Comparison of ENCODE assay signal across 9 cellular contexts in genomic region chr10:114623661-114624294, GRCh38. TPM values are rescaled to one million over a fixed set of nuclear protein-coding genes. Genes with fewer than 3 reads are reported as not detected.
DNase-seq lines count a peak whose midpoint lies in the region; ATAC-seq and TF ChIP-seq lines count a peak whose summit lies in the region.
"Had no signal": no experiment of that assay in that cellular context is flagged by ENCODE, and none has a peak within 500 bp of the region (broad histone marks: within the 10 kb centered on the region; RNA-seq: fewer than 3 reads in every experiment).

No MANE protein-coding gene starts in this region.

- ATAC-seq in WTC11: peak; percentile 85
- ATAC-seq in CD8-positive, alpha-beta T cell: no peak
- ATAC-seq: naive thymus-derived CD8-positive, alpha-beta T cell had no signal

- H3K4me3 Mint-ChIP-seq in WTC11: no peak overlapping the region
- H3K4me3 Mint-ChIP-seq in CD8-positive, alpha-beta T cell: no peak overlapping the region
- H3K4me3 Mint-ChIP-seq: naive thymus-derived CD8-positive, alpha-beta T cell had no signal

- POLR2A ChIA-PET in WTC11 (lab: Charles Lee): interaction anchor here (0.7 kb wide), 1 partner anchor 108 kb away, joined by 3 read pairs; no protein-coding TSS in a partner anchor
- POLR2A ChIA-PET in CD8-positive, alpha-beta T cell (lab: Charles Lee): no interaction called here

- H3K4me1 ChIP-seq in iPS-20b (ENCODE audit: insufficient read depth, low read length): peaks cover 27% of the 10 kb centered on the region
- peaks cover 0 to 11% of the 10 kb centered on the region in 2 donors for H3K4me1 ChIP-seq in uterus
- no peaks in the 10 kb centered on the region for H3K4me1 ChIP-seq in CD8-positive, alpha-beta T cell (ENCODE audit: insufficient read depth, low read length)

- H3K4me3 ChIP-seq in iPS-20b (ENCODE audit: low read length) (peak overlapping the region; percentile 12; the same call in 1 of the 2 replicates), uterus (no peak overlapping the region)
- no peak overlapping the region for H3K4me3 ChIP-seq in CD8-positive, alpha-beta T cell (ENCODE audit: low read depth, low read length)

- intact Hi-C loops in uterus (cut with DNase I; ENCODE audit: low total_unique reads): no loop called here
- intact Hi-C loops in CD8-positive, alpha-beta T cell (cut with DNase I, micrococcal nuclease): no loop called here

- H3K36me3 ChIP-seq in iPS-20b (ENCODE audit: insufficient read depth, low read depth, low read length) (no peaks in the 10 kb centered on the region), uterus (no peaks in the 10 kb centered on the region)
- H3K36me3 ChIP-seq in CD8-positive, alpha-beta T cell (ENCODE audit: insufficient read depth, low read length): no peaks in the 10 kb centered on the region

- peaks cover 30% of the 10 kb centered on the region for H3K9me3 Mint-ChIP-seq in WTC11
- peaks cover 11% of the 10 kb centered on the region for H3K9me3 Mint-ChIP-seq in CD8-positive, alpha-beta T cell

- H3K27me3 ChIP-seq in iPS-20b (ENCODE audit: insufficient read depth, low read length) (no peaks in the 10 kb centered on the region), uterus (no peaks in the 10 kb centered on the region)
- H3K27me3 ChIP-seq in CD8-positive, alpha-beta T cell (ENCODE audit: insufficient read depth, low read length): no peaks in the 10 kb centered on the region

- H3K27ac Mint-ChIP-seq in WTC11: peak overlapping the region; percentile 86
- H3K27ac Mint-ChIP-seq in CD8-positive, alpha-beta T cell: no peak overlapping the region
- H3K27ac Mint-ChIP-seq: naive thymus-derived CD8-positive, alpha-beta T cell had no signal

- no peak for TF ChIP-seq CTCF in WTC11 (IDR thresholded peaks at IDR 0.05)
- TF ChIP-seq CTCF in uterus (IDR thresholded peaks at IDR 0.05): no peak
- TF ChIP-seq CTCF in CD8-positive, alpha-beta T cell (IDR thresholded peaks at IDR 0.05): no peak

- peaks cover 25% of the 10 kb centered on the region for H3K4me1 Mint-ChIP-seq in WTC11
- H3K4me1 Mint-ChIP-seq in CD8-positive, alpha-beta T cell (ENCODE audit: low read depth): no peaks in the 10 kb centered on the region
- H3K4me1 Mint-ChIP-seq: naive thymus-derived CD8-positive, alpha-beta T cell had no signal

- no peaks in the 10 kb centered on the region; the same call in 1 of the 2 replicates for H3K27me3 Mint-ChIP-seq in WTC11 (ENCODE audit: low read depth)
- H3K27me3 Mint-ChIP-seq in CD8-positive, alpha-beta T cell (ENCODE audit: low read depth): peaks cover under 1% of the 10 kb centered on the region

- no peak overlapping the region for H3K27ac ChIP-seq in iPS-20b (ENCODE audit: low read length)
- peak overlapping the region; percentile 56 to 75 for H3K27ac ChIP-seq in uterus
- no peak overlapping the region for H3K27ac ChIP-seq in CD8-positive, alpha-beta T cell (ENCODE audit: low read depth, low read length)

- TF ChIP-seq POLR2A in uterus (IDR thresholded peaks at IDR 0.05): no peak

- H3K9me3 ChIP-seq in iPS-20b (ENCODE audit: insufficient read depth, low read depth, low read length) (no peaks in the 10 kb centered on the region), uterus (no peaks in the 10 kb centered on the region)
- H3K9me3 ChIP-seq in CD8-positive, alpha-beta T cell (ENCODE audit: low read length): no peaks in the 10 kb centered on the region

- peak; percentile 18 for DNase-seq in SIG-M5 treated with dmso at 0.1 percent for 504 hours (lab: John Stamatoyannopoulos, UW; ENCODE audit: unreplicated experiment)
- DNase-seq in SIG-M5 (lab: John Stamatoyannopoulos, UW): no peak
- DNase-seq in WTC11 (ENCODE audit: low spot score): no peak
- no peak for DNase-seq in uterus
- DNase-seq in activated naive CD4-positive, alpha-beta T cell treated with Interleukin-2 at 50 U/mL for 16 hours: no peak
- DNase-seq in activated naive CD4-positive, alpha-beta T cell treated with anti-CD3 and anti-CD28 coated beads, Interleukin-2, amount 50 U/mL, for 16 hours: no peak
- no peak for DNase-seq in CD8-positive, alpha-beta T cell
- DNase-seq: naive thymus-derived CD8-positive, alpha-beta T cell had no signal

- no peak overlapping the region; the same call in 1 of the 2 replicates for H3K9ac ChIP-seq in iPS-20b (ENCODE audit: low read depth, low read length)

- CTCF ChIA-PET in WTC11 (lab: Charles Lee): interaction anchor here (0.8 kb wide), 1 partner anchor 8 kb away, joined by 3 read pairs; no protein-coding TSS in a partner anchor
- CTCF ChIA-PET in CD8-positive, alpha-beta T cell (lab: Charles Lee): no interaction called here

- peaks cover 13% of the 10 kb centered on the region for H3K36me3 Mint-ChIP-seq in WTC11
- H3K36me3 Mint-ChIP-seq in CD8-positive, alpha-beta T cell: no peaks in the 10 kb centered on the region

TF ChIP-seq in WTC11, 78 proteins besides CTCF, POLR2A, EP300 and RAD21:
- TF ChIP-seq MYBL2 (CRISPR knock-in tag; IDR thresholded peaks at IDR 0.05) (no peak), MLX (CRISPR knock-in tag; IDR thresholded peaks at IDR 0.05) (no peak), CREB1 (CRISPR knock-in tag; IDR thresholded peaks at IDR 0.05) (no peak), E2F1 (CRISPR knock-in tag; IDR thresholded peaks at IDR 0.05) (no peak), ZNF317 (CRISPR knock-in tag; IDR thresholded peaks at IDR 0.05; ENCODE audit: borderline replicate concordance, low read depth) (no peak), FOXK1 (CRISPR knock-in tag; IDR thresholded peaks at IDR 0.05) (no peak), PRDM15 (CRISPR knock-in tag; IDR thresholded peaks at IDR 0.05) (no peak), NFATC4 (CRISPR knock-in tag; IDR thresholded peaks at IDR 0.05) (no peak)
- TF ChIP-seq, protein P1, sequence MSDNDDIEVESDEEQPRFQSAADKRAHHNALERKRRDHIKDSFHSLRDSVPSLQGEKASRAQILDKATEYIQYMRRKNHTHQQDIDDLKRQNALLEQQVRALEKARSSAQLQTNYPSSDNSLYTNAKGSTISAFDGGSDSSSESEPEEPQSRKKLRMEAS (CRISPR knock-in tag; IDR thresholded peaks at IDR 0.05): no peak

RNA-seq across cellular contexts. Expression of gene ABLIM1, which starts 34.3 kb away (rescaled TPM):
- 54.9 to 62.1 TPM (median 57.2 TPM) in 3 replicates for total RNA-seq in WTC11 (2021)
- total RNA-seq in uterus: 100 to 1,000 TPM in 2 of 4 donors, 10 to 100 TPM in 2; 41.2 to 128 (median 97.3) TPM
- total RNA-seq in CD8-positive, alpha-beta T cell: 100 to 1,000 TPM; 293 to 298 TPM

Comparison
In these comparisons a context has a peak if more than half of its experiments do, and no peak if none do; other contexts are left out.
1. H3K27ac ChIP-seq: peak in uterus (2 of 2); none in iPS-20b (single experiment) and CD8-positive, alpha-beta T cell (single experiment).